Comparison of ENCODE assay signal across 1 cellular context in genomic region chr19:3670258-3670795, GRCh38.
TF ChIP-seq lines count a peak whose summit lies in the region.

No MANE protein-coding gene starts in this region.

TF ChIP-seq in K562, 482 proteins besides CTCF, POLR2A, EP300 and RAD21 (continued from another document and continues in another):
- TF ChIP-seq ZNF655 (CRISPR knock-in tag; IDR thresholded peaks at IDR 0.05), result no peak
- TF ChIP-seq JUND (IDR thresholded peaks at IDR 0.05; ENCODE audit: borderline replicate concordance, low read depth, low read length), result peak; percentile 97
- peak; percentile 97 for TF ChIP-seq JUND (tag; IDR thresholded peaks at IDR 0.05; ENCODE audit: borderline replicate concordance, low read depth, low read length)
- no peak for TF ChIP-seq ZNF354B (CRISPR knock-in tag; IDR thresholded peaks at IDR 0.05)
- TF ChIP-seq HES1 (IDR thresholded peaks at IDR 0.05; ENCODE audit: low read depth), result no peak
- peak; percentile 48 for TF ChIP-seq SMARCA4 (IDR thresholded peaks at IDR 0.05)
- peak in 1 of 2 experiments; percentile 35; a peak in 1 of 4 replicates for TF ChIP-seq RCOR1 (IDR thresholded peaks at IDR 0.05; ENCODE audit: borderline replicate concordance in 1 of 2, low read depth in 2 of 2, low read length in 2 of 2)
- TF ChIP-seq MCM3 (IDR thresholded peaks at IDR 0.05), result no peak
- TF ChIP-seq ZFPM2 (CRISPR knock-in tag; IDR thresholded peaks at IDR 0.05), result no peak
- TF ChIP-seq HNRNPL (IDR thresholded peaks at IDR 0.05; ENCODE audit: low read depth, low read length), result no peak
- no peak for TF ChIP-seq ZNF280A (IDR thresholded peaks at IDR 0.05; ENCODE audit: low read depth, partially characterized antibody)
- TF ChIP-seq ZBTB43 (CRISPR knock-in tag; IDR thresholded peaks at IDR 0.05), result no peak
- peak; percentile 65 for TF ChIP-seq POLR2B (IDR thresholded peaks at IDR 0.05; ENCODE audit: low read depth, partially characterized antibody)
- TF ChIP-seq ZNF431 (CRISPR knock-in tag; IDR thresholded peaks at IDR 0.05), result no peak
- TF ChIP-seq KLF13 (tag; IDR thresholded peaks at IDR 0.05; ENCODE audit: borderline replicate concordance, low read depth), result no peak; the same call in 1 of the 2 replicates
- TF ChIP-seq MAFG (tag; conservative IDR thresholded peaks at IDR 0.05), result no peak
- TF ChIP-seq ZNF263 (CRISPR knock-in tag; IDR thresholded peaks at IDR 0.05; ENCODE audit: borderline replicate concordance), result no peak
- TF ChIP-seq LARP7 (IDR thresholded peaks at IDR 0.05), result no peak
- no peak for TF ChIP-seq MYNN (IDR thresholded peaks at IDR 0.05)
- TF ChIP-seq MYNN (CRISPR knock-in tag; IDR thresholded peaks at IDR 0.05), result no peak
- no peak for TF ChIP-seq SMC3 (conservative IDR thresholded peaks at IDR 0.05; ENCODE audit: insufficient read depth, low read depth, low read length)
- no peak for TF ChIP-seq CSDE1 (IDR thresholded peaks at IDR 0.05)
- TF ChIP-seq ZFP30 (CRISPR knock-in tag; IDR thresholded peaks at IDR 0.05; ENCODE audit: borderline replicate concordance), result no peak
- TF ChIP-seq U2AF2 (optimal IDR thresholded peaks at IDR 0.05; ENCODE audit: low read depth, low read length), result no peak
- 0 out of 2 replicates have a peak, but pooled peaks have one; percentile 17 for TF ChIP-seq TFAP4 (CRISPR knock-in tag; IDR thresholded peaks at IDR 0.05; ENCODE audit: borderline replicate concordance)
- no peak for TF ChIP-seq HLTF (IDR thresholded peaks at IDR 0.05)
- TF ChIP-seq ZNF76 (CRISPR knock-in tag; IDR thresholded peaks at IDR 0.05; ENCODE audit: borderline replicate concordance), result no peak
- TF ChIP-seq PHF21A (IDR thresholded peaks at IDR 0.05; ENCODE audit: borderline replicate concordance, low read depth), result no peak
- TF ChIP-seq RHOXF2B (CRISPR knock-in tag; conservative IDR thresholded peaks at IDR 0.05), result no peak
- no peak for TF ChIP-seq NELFE (IDR thresholded peaks at IDR 0.05; ENCODE audit: insufficient read depth, insufficient read length)
- no peak for TF ChIP-seq ELK3 (CRISPR knock-in tag; IDR thresholded peaks at IDR 0.05)
- TF ChIP-seq PTTG1 (tag; IDR thresholded peaks at IDR 0.05; ENCODE audit: low read depth), result no peak
- TF ChIP-seq ZNF445 (CRISPR knock-in tag; IDR thresholded peaks at IDR 0.05; ENCODE audit: low read depth), result no peak
- no peak for TF ChIP-seq CLOCK (CRISPR knock-in tag; IDR thresholded peaks at IDR 0.05; ENCODE audit: borderline replicate concordance)
- TF ChIP-seq ELK1 (CRISPR knock-in tag; IDR thresholded peaks at IDR 0.05), result no peak
- TF ChIP-seq ZNF75A (CRISPR knock-in tag; IDR thresholded peaks at IDR 0.05), result no peak
- TF ChIP-seq ZNF766 (CRISPR knock-in tag; conservative IDR thresholded peaks at IDR 0.05), result no peak
- TF ChIP-seq ZNF592 (IDR thresholded peaks at IDR 0.05), result no peak
- no peak for TF ChIP-seq ETV1 (tag; conservative IDR thresholded peaks at IDR 0.05; ENCODE audit: low read depth)
- TF ChIP-seq KDM2B (CRISPR knock-in tag; IDR thresholded peaks at IDR 0.05), result no peak
- TF ChIP-seq NR1H2 (CRISPR knock-in tag; IDR thresholded peaks at IDR 0.05), result 0 out of 2 replicates have a peak, but pooled peaks have one; percentile 41
- no peak for TF ChIP-seq ETS1 (conservative IDR thresholded peaks at IDR 0.05; ENCODE audit: control insufficient read depth, low read depth, low read length)
- TF ChIP-seq ZNF277 (CRISPR knock-in tag; IDR thresholded peaks at IDR 0.05; ENCODE audit: borderline replicate concordance), result no peak
- no peak for TF ChIP-seq ZNF23 (CRISPR knock-in tag; IDR thresholded peaks at IDR 0.05)
- TF ChIP-seq ATF7 (IDR thresholded peaks at IDR 0.05), result peak; percentile 98
- no peak for TF ChIP-seq HCFC1 (IDR thresholded peaks at IDR 0.05; ENCODE audit: low read depth, low read length)
- TF ChIP-seq MED1 (CRISPR knock-in tag; IDR thresholded peaks at IDR 0.05; ENCODE audit: borderline replicate concordance), result no peak
- no peak for TF ChIP-seq RNF2 (IDR thresholded peaks at IDR 0.05)
- TF ChIP-seq ZNF3 (CRISPR knock-in tag; IDR thresholded peaks at IDR 0.05), result no peak
